In the genomic region with DNA sequence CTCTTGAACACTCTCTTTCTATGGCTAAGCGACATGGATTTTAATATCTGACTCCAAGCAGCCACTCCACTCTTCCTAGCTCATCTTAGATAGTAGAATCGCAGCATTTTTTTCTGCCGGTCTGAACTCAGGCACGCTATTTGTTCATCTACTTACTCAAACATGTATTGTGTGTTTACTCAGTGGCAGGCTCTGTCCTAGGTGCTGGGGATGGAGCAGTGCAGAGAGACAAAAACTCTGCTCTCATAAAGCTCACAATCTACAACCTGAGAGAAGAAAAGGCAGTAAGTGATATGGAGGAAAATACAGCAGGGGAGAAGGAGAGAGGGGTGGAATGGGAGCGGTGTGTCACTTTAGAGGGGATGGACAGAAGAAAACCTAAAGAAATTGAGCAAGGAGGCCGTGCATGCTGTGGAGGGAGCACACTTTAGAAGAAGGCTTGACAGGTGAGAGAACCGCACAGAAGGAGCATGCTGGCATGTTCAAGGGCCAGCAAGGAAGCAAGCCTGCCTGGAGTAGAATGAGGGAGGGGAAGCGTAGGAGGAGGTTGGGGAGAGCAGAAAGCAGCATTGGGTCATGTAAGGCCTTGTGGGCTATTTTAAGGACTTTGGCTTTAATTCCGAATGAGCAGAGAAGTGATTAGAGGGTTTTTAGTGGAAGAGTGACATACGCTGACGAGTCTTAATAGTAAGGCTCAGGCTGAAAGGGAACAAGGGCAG, we compare ENCODE assay signal across 1 cellular context.
TF ChIP-seq lines count a peak whose summit lies in the region.

No MANE protein-coding gene starts in this region.

TF ChIP-seq in H1, 55 proteins besides CTCF, POLR2A, EP300 and RAD21:
- TF ChIP-seq CTBP2 (IDR thresholded peaks at IDR 0.05; ENCODE audit: borderline replicate concordance, insufficient read depth, insufficient read length, low read length) (no peak), RXRA (IDR thresholded peaks at IDR 0.05; ENCODE audit: insufficient read depth, low read depth, low read length) (no peak), EGR1 (IDR thresholded peaks at IDR 0.05; ENCODE audit: borderline replicate concordance, low read depth, low read length) (0 out of 2 replicates have a peak, but pooled peaks have one; percentile 12), HDAC6 (IDR thresholded peaks at IDR 0.05; ENCODE audit: low read depth, low read length) (no peak), SP1 (IDR thresholded peaks at IDR 0.05; ENCODE audit: low read depth, low read length) (no peak), TCF12 (IDR thresholded peaks at IDR 0.05; ENCODE audit: low read depth, low read length) (no peak)
